Comparison of ENCODE assay signal across 22 cellular contexts in genomic region chr4:86106475-86106874, GRCh38.
"Had no signal": no experiment of that assay in that cellular context is flagged by ENCODE, and none has a peak within 500 bp of the region (broad histone marks: within the 10 kb centered on the region; RNA-seq: fewer than 3 reads in every experiment).

No MANE protein-coding gene starts in this region.

- ATAC-seq: activated CD4-positive, CD25-positive, alpha-beta regulatory T cell treated with anti-CD3 and anti-CD28 coated beads, Interleukin-2, amount 50 U/mL, for 24 hours; activated CD8-positive, alpha-beta T cell treated with anti-CD3 and anti-CD28 coated beads for 36 hours; activated T-cell treated with anti-CD3 and anti-CD28 coated beads, Interleukin-2, amount 50 U/mL, for 72 hours had no signal

- H3K27me3 ChIP-seq: brain microvascular endothelial cell, MG63, Peyer's patch, SJCRH30 had no signal

- H3K27ac ChIP-seq: brain microvascular endothelial cell, Peyer's patch, RWPE1, SJCRH30 had no signal

- H3K36me3 ChIP-seq: brain microvascular endothelial cell, MG63, Peyer's patch, SJCRH30 had no signal

- DNase-seq: activated CD4-positive, alpha-beta T cell treated with anti-CD3 and anti-CD28 coated beads for 4 hours; activated CD8-positive, alpha-beta memory T cell treated with anti-CD3 and anti-CD28 coated beads, Interleukin-2, amount 50 U/mL, for 4 hours; activated CD8-positive, alpha-beta T cell treated with anti-CD3 and anti-CD28 coated beads for 36 hours; activated gamma-delta T cell treated with Interleukin-2 at 50 U/mL for 16 hours; activated naive CD4-positive, alpha-beta T cell treated with anti-CD3 and anti-CD28 coated beads, Interleukin-2, amount 10 ng/mL, durations not matched to agents 7 days and 5 days; activated naive CD8-positive, alpha-beta T cell treated with anti-CD3 and anti-CD28 coated beads for 36 hours; activated T-cell treated with anti-CD3 and anti-CD28 coated beads, Interleukin-2, amount 50 U/mL, for 72 hours; brain microvascular endothelial cell; cerebellar nuclear complex; MG63; MV-4-11; NCI-H1105 treated with DMSO at 0.1 percent for 48 hours; NCI-H1436 treated with DMSO at 0.1 percent for 48 hours; NCI-H187 treated with DMSO at 0.1 percent for 48 hours; NCI-H2107; NCI-H446; NCI-H524; Peyer's patch; Right ventricle myocardium superior; SJCRH30 had no signal

- H3K4me1 ChIP-seq: Peyer's patch, SJCRH30 had no signal

- H3K9me3 ChIP-seq: MG63, Peyer's patch had no signal

- H3K4me3 ChIP-seq: MG63, Peyer's patch, SJCRH30 had no signal
